Comparison of ENCODE assay signal across 17 cellular contexts in genomic region chr14:102034301-102034700, GRCh38. TPM values are rescaled to one million over a fixed set of nuclear protein-coding genes. Genes with fewer than 3 reads are reported as not detected.
DNase-seq lines count a peak whose midpoint lies in the region; ATAC-seq and TF ChIP-seq lines count a peak whose summit lies in the region.
"Had no signal": no experiment of that assay in that cellular context is flagged by ENCODE, and none has a peak within 500 bp of the region (broad histone marks: within the 10 kb centered on the region; RNA-seq: fewer than 3 reads in every experiment).

No MANE protein-coding gene starts in this region.

- H3K36me3 ChIP-seq in mammary epithelial cell (ENCODE audit: insufficient read depth, low read length) (peaks cover 71% of the 10 kb centered on the region), MM.1S (replicated peaks; ENCODE audit: insufficient read depth, low read length) (no peaks in the 10 kb centered on the region)

- H3K4me2 ChIP-seq in mammary epithelial cell (ENCODE audit: insufficient read depth, low read depth, low read length) (no peak overlapping the region), MM.1S (ENCODE audit: low read depth, low read length) (no peak overlapping the region)
- H3K4me2 ChIP-seq: GM23338 had no signal

- WGBS in mammary epithelial cell (ENCODE audit: low coverage, missing lambda C conversion rate): 85% methylated on average over 9 of the region's 11 CpGs

- no peak overlapping the region for H3K4me3 Mint-ChIP-seq in MCF 10A (ENCODE audit: unreplicated experiment)
- H3K4me3 Mint-ChIP-seq: CD14-positive monocyte, GM23338 had no signal

- no peaks in the 10 kb centered on the region for H3K9me3 ChIP-seq in mammary epithelial cell (replicated peaks; ENCODE audit: insufficient read depth, low read length)
- H3K9me3 ChIP-seq in MM.1S (replicated peaks; ENCODE audit: insufficient read depth, low read length): no peaks in the 10 kb centered on the region

- no peaks in the 10 kb centered on the region for H3F3A ChIP-seq in MM.1S (ENCODE audit: insufficient read depth, low read length)

- H3K27ac Mint-ChIP-seq in MCF 10A (ENCODE audit: low read depth, unreplicated experiment): peak overlapping the region; percentile 51
- H3K27ac Mint-ChIP-seq: GM23338 had no signal

- peaks cover 9% of the 10 kb centered on the region for H3K79me2 ChIP-seq in mammary epithelial cell (ENCODE audit: insufficient read depth, low read length)
- no peaks in the 10 kb centered on the region for H3K79me2 ChIP-seq in MM.1S (ENCODE audit: low read length)

- BruUV-seq in MCF 10A (replicated peaks; lab: Mats Ljungman, UMichigan): no TSS peak
- BruUV-seq in mammary epithelial cell (replicated peaks; lab: Mats Ljungman, UMichigan): no TSS peak

- H3K9ac ChIP-seq in mammary epithelial cell (ENCODE audit: insufficient read depth, low read length) (no peak overlapping the region), MM.1S (ENCODE audit: low read length) (no peak overlapping the region)

- CTCF ChIA-PET in MCF 10A (lab: Yijun Ruan, JAX) (interaction anchor here (0.7 kb wide), 1 partner anchor 12 kb away, joined by 3 read pairs; no protein-coding TSS in a partner anchor), mammary epithelial cell (lab: Charles Lee; ENCODE audit: low non-redundant PET) (no interaction called here)

- intact Hi-C loops in MCF 10A (cut with micrococcal nuclease) (no loop called here), mammary epithelial cell (cut with micrococcal nuclease) (no loop called here)

- TF ChIP-seq CTCF in MCF 10A (IDR thresholded peaks at IDR 0.05; ENCODE audit: unreplicated experiment) (no peak), mammary epithelial cell (conservative IDR thresholded peaks at IDR 0.05 in 1 of 2, IDR thresholded peaks at IDR 0.05 in 1 of 2; ENCODE audit: extremely low read depth in 1 of 2, insufficient read depth in 1 of 2, low read depth in 1 of 2, low read length in 2 of 2) (no peak), MM.1S (IDR thresholded peaks at IDR 0.05; ENCODE audit: low read length) (no peak)

- peaks cover 99% of the 10 kb centered on the region for H3K36me3 Mint-ChIP-seq in MCF 10A (ENCODE audit: insufficient read depth, unreplicated experiment)

- H3K4me1 ChIP-seq in mammary epithelial cell (ENCODE audit: insufficient read depth, low read length) (peaks cover 4% of the 10 kb centered on the region), MM.1S (ENCODE audit: low read length) (no peaks in the 10 kb centered on the region)

- H3K27me3 Mint-ChIP-seq in MCF 10A (ENCODE audit: insufficient read depth, unreplicated experiment): no peaks in the 10 kb centered on the region

- H2AFZ ChIP-seq in mammary epithelial cell (ENCODE audit: low read depth, low read length) (no peak overlapping the region), MM.1S (ENCODE audit: low read length) (no peak overlapping the region)
- H2AFZ ChIP-seq: GM23338 had no signal

- no peak overlapping the region for H3K27ac ChIP-seq in mammary epithelial cell (ENCODE audit: insufficient read depth, low read depth, low read length)
- peak overlapping the region; percentile 88 for H3K27ac ChIP-seq in caudate nucleus (ENCODE audit: low read depth, low read length)
- H3K27ac ChIP-seq in MM.1S (ENCODE audit: low read length): no peak overlapping the region

- H3K9me2 ChIP-seq in MM.1S (replicated peaks; ENCODE audit: insufficient read depth, low read length): no peaks in the 10 kb centered on the region

- POLR2A ChIA-PET in MCF 10A (lab: Yijun Ruan, JAX): interaction anchor here (0.6 kb wide), 1 partner anchor 69 kb away, joined by 3 read pairs; the partner anchor contains the start of gene DYNC1H1

- no peaks in the 10 kb centered on the region for H3K9me3 Mint-ChIP-seq in MCF 10A (ENCODE audit: unreplicated experiment)
- H3K9me3 Mint-ChIP-seq: CD14-positive monocyte, GM23338 had no signal

- peaks cover 14% of the 10 kb centered on the region for H3K4me1 Mint-ChIP-seq in MCF 10A (ENCODE audit: insufficient read depth, unreplicated experiment)
- H3K4me1 Mint-ChIP-seq: CD14-positive monocyte, GM23338 had no signal

- ATAC-seq in HG03196 (IDR thresholded peaks at IDR 0.05; ENCODE audit: unreplicated experiment) (no peak), GM18907 (IDR thresholded peaks at IDR 0.05; ENCODE audit: unreplicated experiment) (no peak)
- ATAC-seq: GM23338 had no signal

- DNase-seq in MCF 10A (ENCODE audit: unreplicated experiment) (no peak), mammary epithelial cell (no peak), caudate nucleus (lab: John Stamatoyannopoulos, UW) (peak in 31 of 61 donors; percentile 14 to 88 (median 43)), mucosa of gallbladder (ENCODE audit: low spot score) (peak; percentile 21), COLO829 (ENCODE audit: low spot score) (no peak), MM.1S (no peak)
- DNase-seq: DMS79 treated with DMSO at 0.1 percent for 48 hours, KG1, NCI-H1092 treated with DMSO at 0.1 percent for 48 hours, NCI-H1694, NCI-H2107, NCI-H226, NCI-H526 had no signal

- H3K4me3 ChIP-seq in mammary epithelial cell (replicated peaks in 1 of 3; ENCODE audit: insufficient read depth in 1 of 3, low read depth in 2 of 3, low read length in 3 of 3): no peak overlapping the region
- H3K4me3 ChIP-seq in MM.1S (ENCODE audit: low read length): no peak overlapping the region
- H3K4me3 ChIP-seq: GM23338 had no signal

- H4K20me1 ChIP-seq in mammary epithelial cell (ENCODE audit: insufficient read depth, low read length) (no peaks in the 10 kb centered on the region), MM.1S (ENCODE audit: insufficient read depth, low read length) (no peaks in the 10 kb centered on the region)

- dilution Hi-C loops in mammary epithelial cell (cut with HindIII; ENCODE audit: low sequenced_read_pairs): loop anchor here (10.0 kb wide), 2 partner anchors 50 to 60 kb away; no protein-coding TSS in a partner anchor

- in situ Hi-C loops in mammary epithelial cell (cut with MboI; ENCODE audit: low sequenced_read_pairs in 2 of 2): no loop called here

- H3K27me3 ChIP-seq in mammary epithelial cell (ENCODE audit: insufficient read depth, low read length) (no peaks in the 10 kb centered on the region), MM.1S (replicated peaks; ENCODE audit: insufficient read depth, low read length) (no peaks in the 10 kb centered on the region)

RNA-seq across cellular contexts. Expression of gene HSP90AA1, which starts 52.5 kb away (rescaled TPM):
- total RNA-seq in MCF 10A (2022): 277 and 296 TPM in 2 replicates
- 100 to 1,000 TPM; 310 to 486 TPM for total RNA-seq in mammary epithelial cell
- 739 TPM for polyA plus RNA-seq in mammary epithelial cell
- 315 TPM for polyA minus RNA-seq in mammary epithelial cell
- 818 TPM for total RNA-seq in mucosa of gallbladder

Comparison
In these comparisons a context has a peak if more than half of its experiments do, and no peak if none do; other contexts are left out.
1. DNase-seq: peak in caudate nucleus (31 of 61) and mucosa of gallbladder (single experiment); none in MCF 10A (single experiment), mammary epithelial cell (single experiment), COLO829 (single experiment) and MM.1S (single experiment).